Comparison of ENCODE assay signal across 16 cellular contexts in genomic region chr11:66628061-66628603, GRCh38. TPM values are rescaled to one million over a fixed set of nuclear protein-coding genes. Genes with fewer than 3 reads are reported as not detected.
DNase-seq lines count a peak whose midpoint lies in the region; ATAC-seq and TF ChIP-seq lines count a peak whose summit lies in the region.
"Had no signal": no experiment of that assay in that cellular context is flagged by ENCODE, and none has a peak within 500 bp of the region (broad histone marks: within the 10 kb centered on the region; RNA-seq: fewer than 3 reads in every experiment).

No MANE protein-coding gene starts in this region.

- ATAC-seq in CD4-positive, alpha-beta T cell (ENCODE audit: poor library complexity), result no peak
- ATAC-seq in IMR-90 (ENCODE audit: low read depth) (no peak), T-cell (replicated peaks in 1 of 4) (no peak)

- dilution Hi-C loops in IMR-90 (cut with HindIII; ENCODE audit: low sequenced_read_pairs, unreplicated experiment), result no loop called here

- no TSS peak for BruUV-seq in IMR-90 (replicated peaks; lab: Mats Ljungman, UMichigan)

- peak overlapping the region; percentile 56 for H2AK9ac ChIP-seq in IMR-90 (replicated peaks; ENCODE audit: low read depth, low read length, poor library complexity)

- no peak overlapping the region for H2BK120ac ChIP-seq in IMR-90 (ENCODE audit: low read depth, low read length)

- no peak overlapping the region for H4K5ac ChIP-seq in IMR-90 (ENCODE audit: low read depth, low read length)

- no peak overlapping the region for H4K8ac ChIP-seq in IMR-90 (ENCODE audit: low read depth in 2 of 2, low read length in 2 of 2)

- no peak overlapping the region for H3K4ac ChIP-seq in IMR-90 (ENCODE audit: low read depth, low read length)

- no peak overlapping the region for H3K14ac ChIP-seq in IMR-90 (replicated peaks; ENCODE audit: low read depth, low read length)

- peaks cover 67% of the 10 kb centered on the region for H3K36me3 ChIP-seq in IMR-90 (ENCODE audit: control insufficient read depth, insufficient read depth, low read length)

- H2BK5ac ChIP-seq in IMR-90 (ENCODE audit: low read depth, low read length, poor library complexity, severe bottlenecking), result no peak overlapping the region

- H3K23ac ChIP-seq in IMR-90 (ENCODE audit: low read depth, low read length), result no peak overlapping the region

- intact Hi-C loops in CD4-positive, alpha-beta T cell (cut with DNase I, micrococcal nuclease), result no loop called here
- intact Hi-C loops in IMR-90 (cut with micrococcal nuclease), result no loop called here

- H3K4me1 Mint-ChIP-seq in CD4-positive, alpha-beta T cell (ENCODE audit: low read depth), result peaks cover 67% of the 10 kb centered on the region
- H3K4me1 Mint-ChIP-seq in endothelial cell (ENCODE audit: unreplicated experiment) (peaks cover 9% of the 10 kb centered on the region), T-cell (peaks cover 58 to 82% (median 68%) of the 10 kb centered on the region in 3 donors)

- H2BK20ac ChIP-seq in IMR-90 (ENCODE audit: low read depth, low read length), result no peak overlapping the region

- POLR2A ChIA-PET in CD4-positive, alpha-beta T cell (lab: Charles Lee), result interaction anchor here (16.0 kb wide), 1 partner anchor 12 kb away, joined by 511 read pairs; the partner anchor contains the start of gene RBM4
- POLR2A ChIA-PET in IMR-90 (lab: Charles Lee; ENCODE audit: unreplicated experiment) (no interaction called here), T-cell (lab: Charles Lee) (interaction anchor here (0.6 to 2.5 kb wide), 5 partner anchors 9 to 35 kb away, joined by 4 to 17 read pairs (median 10); partner anchors contain the start of genes CCDC87 (in 1 of the 2), CCS (in 1 of the 2) and RBM4 (in 1 of the 2))

- TF ChIP-seq POLR2A in IMR-90 (IDR thresholded peaks at IDR 0.05; ENCODE audit: low read depth, low read length), result no peak

- no peak overlapping the region for H2BK15ac ChIP-seq in IMR-90 (ENCODE audit: low read depth, low read length)

- no peak overlapping the region for H2AK5ac ChIP-seq in IMR-90 (ENCODE audit: low read depth, low read length)

- H3K4me1 ChIP-seq in IMR-90 (ENCODE audit: control insufficient read depth, insufficient read depth, low read length), result peaks cover 2% of the 10 kb centered on the region; the same call in 1 of the 2 replicates
- H3K4me1 ChIP-seq: HAP-1 had no signal

- no peak overlapping the region for H3K4me2 ChIP-seq in IMR-90 (ENCODE audit: low read depth, low read length)

- H3K9me1 ChIP-seq in IMR-90 (ENCODE audit: insufficient read depth, low read length), result peaks cover 36% of the 10 kb centered on the region

- no peaks in the 10 kb centered on the region for H3K9me3 ChIP-seq in CD4-positive, alpha-beta T cell (ENCODE audit: control insufficient read depth, low read length)
- no peaks in the 10 kb centered on the region for H3K9me3 ChIP-seq in IMR-90 (ENCODE audit: control insufficient read depth, insufficient read depth, low read length)
- H3K9me3 ChIP-seq: HAP-1, SJSA1 had no signal

- no peak overlapping the region for H3K27ac ChIP-seq in CD4-positive, alpha-beta T cell (ENCODE audit: low read depth, low read length)
- H3K27ac ChIP-seq in IMR-90 (ENCODE audit: insufficient read depth, low read length), result no peak overlapping the region
- H3K27ac ChIP-seq: parathyroid adenoma, SJSA1 had no signal

- no peak overlapping the region for H3K4me3 Mint-ChIP-seq in CD4-positive, alpha-beta T cell
- H3K4me3 Mint-ChIP-seq in endothelial cell (ENCODE audit: unreplicated experiment) (peak overlapping the region; percentile 45), T-cell (peak overlapping the region in 1 of 3 donors; percentile 31)

- H3K27ac Mint-ChIP-seq in CD4-positive, alpha-beta T cell, result peak overlapping the region; percentile 48
- H3K27ac Mint-ChIP-seq in endothelial cell (ENCODE audit: unreplicated experiment) (peak overlapping the region; percentile 87), T-cell (peak overlapping the region in 1 of 2 donors; percentile 45)

- H3K56ac ChIP-seq in IMR-90 (ENCODE audit: extremely low read depth, insufficient read depth, low read length), result no peak overlapping the region

- no peaks in the 10 kb centered on the region for H3K27me3 ChIP-seq in CD4-positive, alpha-beta T cell (ENCODE audit: control insufficient read depth, insufficient read depth, low read length)
- no peaks in the 10 kb centered on the region for H3K27me3 ChIP-seq in IMR-90 (ENCODE audit: control insufficient read depth, insufficient read depth, low read length)
- H3K27me3 ChIP-seq: SJSA1 had no signal

- H3K4me3 ChIP-seq in IMR-90 (ENCODE audit: insufficient read depth, low read depth, low read length), result no peak overlapping the region
- H3K4me3 ChIP-seq: HAP-1, lung, SJSA1 had no signal

- H3K18ac ChIP-seq in IMR-90 (ENCODE audit: low read depth, low read length), result no peak overlapping the region

- no peak for TF ChIP-seq RAD21 in IMR-90 (IDR thresholded peaks at IDR 0.05; ENCODE audit: low read length)

- H4K91ac ChIP-seq in IMR-90 (ENCODE audit: insufficient read depth, low read depth, low read length), result no peak overlapping the region

- H2AFZ ChIP-seq in IMR-90 (replicated peaks; ENCODE audit: low read length, poor library complexity), result no peak overlapping the region
- H2AFZ ChIP-seq: parathyroid adenoma had no signal

- no peak for DNase-seq in CD4-positive, alpha-beta T cell
- DNase-seq in IMR-90 (no peak), endothelial cell (ENCODE audit: low spot score) (no peak), T-cell (no peak), GM19240 (ENCODE audit: insufficient read length, low spot score) (no peak)
- DNase-seq in activated effector memory CD4-positive, alpha-beta T cell treated with Interleukin-2 at 50 U/mL for 16 hours, result no peak
- DNase-seq: activated CD4-positive, CD25-positive, alpha-beta regulatory T cell treated with anti-CD3 and anti-CD28 coated beads, Interleukin-2, amount 50 U/mL, for 72 hours; activated naive CD4-positive, alpha-beta T cell treated with Interleukin-2 at 50 U/mL for 16 hours; islet precursor cell; NCI-H1436; stimulated activated CD4-positive, alpha-beta T cell treated with anti-CD3 and anti-CD28 coated beads, Interleukin-1b, Interleukin-23, amount 100 ng/mL, for 48 hours had no signal

- no CpG with 5 or more reads among the region's 7 CpGs for WGBS in IMR-90 (ENCODE audit: extremely low coverage in 2 of 2, insufficient read length in 1 of 2), 2 experiments

- no peak overlapping the region for H3K9ac ChIP-seq in IMR-90 (ENCODE audit: low read depth, low read length)
- H3K9ac ChIP-seq: parathyroid adenoma had no signal

- peaks cover 94% of the 10 kb centered on the region for H4K20me1 ChIP-seq in IMR-90 (ENCODE audit: insufficient read depth, low read length)

- peaks cover 92% of the 10 kb centered on the region for H3K36me3 Mint-ChIP-seq in CD4-positive, alpha-beta T cell (ENCODE audit: low read depth)
- H3K36me3 Mint-ChIP-seq in endothelial cell (ENCODE audit: low read depth, unreplicated experiment) (peaks cover 41% of the 10 kb centered on the region), T-cell (peaks cover 51% of the 10 kb centered on the region)

- no peaks in the 10 kb centered on the region for H3K9me3 Mint-ChIP-seq in CD4-positive, alpha-beta T cell
- no peaks in the 10 kb centered on the region for H3K9me3 Mint-ChIP-seq in endothelial cell (ENCODE audit: unreplicated experiment)
- H3K9me3 Mint-ChIP-seq in T-cell, result no peaks in the 10 kb centered on the region

- TF ChIP-seq CTCF in CD4-positive, alpha-beta T cell (IDR thresholded peaks at IDR 0.05), result no peak
- no peak for TF ChIP-seq CTCF in IMR-90 (conservative IDR thresholded peaks at IDR 0.05; ENCODE audit: low read depth, low read length)
- no peak for TF ChIP-seq CTCF in endothelial cell (IDR thresholded peaks at IDR 0.05; ENCODE audit: unreplicated experiment)

- no peaks in the 10 kb centered on the region for H3K27me3 Mint-ChIP-seq in CD4-positive, alpha-beta T cell
- peaks cover 4% of the 10 kb centered on the region for H3K27me3 Mint-ChIP-seq in endothelial cell (ENCODE audit: unreplicated experiment)
- no peaks in the 10 kb centered on the region for H3K27me3 Mint-ChIP-seq in T-cell

- CTCF ChIA-PET in CD4-positive, alpha-beta T cell (lab: Charles Lee), result no interaction called here
- CTCF ChIA-PET in IMR-90 (lab: Yijun Ruan, JAX) (no interaction called here), T-cell (lab: Charles Lee) (interaction anchor here in 1 of 2 donors (1.1 kb wide), 1 partner anchor 50 kb away, joined by 3 read pairs; no protein-coding TSS in a partner anchor)

- peaks cover 31 to 80% of the 10 kb centered on the region in 2 experiments for H3K79me1 ChIP-seq in IMR-90 (ENCODE audit: low read depth in 1 of 2, low read length in 2 of 2)

- in situ Hi-C loops in IMR-90 (cut with MboI; ENCODE audit: low sequenced_read_pairs), result no loop called here

RNA-seq across cellular contexts. Expression of gene RBM4, which starts 10.4 kb away (rescaled TPM):
- total RNA-seq in CD4-positive, alpha-beta T cell, result 100 to 1,000 TPM; 194 to 197 TPM
- 175 and 198 TPM in 2 replicates for total RNA-seq in IMR-90 (2012; rRNA removed)
- polyA plus RNA-seq in IMR-90 (2012; rRNA removed), result 165 and 176 TPM in 2 replicates
- polyA plus RNA-seq in IMR-90 (2012; cell fraction: cytosol; rRNA removed), result 116 and 153 TPM in 2 replicates
- polyA plus RNA-seq in IMR-90 (2012; cell fraction: nucleus; rRNA removed; ENCODE audit: low replicate concordance), result 101 and 183 TPM in 2 replicates
- 187 TPM for total RNA-seq in endothelial cell (ENCODE audit: unreplicated experiment)
- 100 to 1,000 TPM; 163 to 233 (median 181) TPM for total RNA-seq in T-cell

RNA-seq across cellular contexts. Expression of gene RBM14, which starts 11.7 kb away (rescaled TPM):
- total RNA-seq in CD4-positive, alpha-beta T cell, result 100 to 1,000 TPM; 239 to 250 TPM
- 9.3 and 12.2 TPM in 2 replicates for total RNA-seq in IMR-90 (2012; rRNA removed)
- polyA plus RNA-seq in IMR-90 (2012; rRNA removed), result 31.1 and 34.8 TPM in 2 replicates
- polyA plus RNA-seq in IMR-90 (2012; cell fraction: cytosol; rRNA removed), result 16.4 and 25.6 TPM in 2 replicates
- 32.3 and 57.7 TPM in 2 replicates for polyA plus RNA-seq in IMR-90 (2012; cell fraction: nucleus; rRNA removed; ENCODE audit: low replicate concordance)
- total RNA-seq in endothelial cell (ENCODE audit: unreplicated experiment), result 84.2 TPM
- 100 to 1,000 TPM; 176 to 382 (median 191) TPM for total RNA-seq in T-cell

RNA-seq across cellular contexts. Expression of gene CCS, which starts 35.1 kb away (rescaled TPM):
- total RNA-seq in CD4-positive, alpha-beta T cell, result 10 to 100 TPM; 25.4 to 26.3 TPM
- total RNA-seq in IMR-90 (2012; rRNA removed) (20.1 and 21.4 TPM in 2 replicates), endothelial cell (ENCODE audit: unreplicated experiment) (51.2 TPM), T-cell (10 to 100 TPM; 32.3 to 69.5 (median 58.3) TPM)
- 53.0 and 54.6 TPM in 2 replicates for polyA plus RNA-seq in IMR-90 (2012; rRNA removed)
- polyA plus RNA-seq in IMR-90 (2012; cell fraction: cytosol; rRNA removed), result 33.9 and 50.0 TPM in 2 replicates
- 401 and 499 TPM in 2 replicates for polyA plus RNA-seq in IMR-90 (2012; cell fraction: nucleus; rRNA removed; ENCODE audit: low replicate concordance)

RNA-seq across cellular contexts. Expression of gene CCDC87, which starts 35.3 kb away (rescaled TPM):
- under 1 TPM; 0.22 to 0.25 TPM for total RNA-seq in CD4-positive, alpha-beta T cell
- total RNA-seq in IMR-90 (2012; rRNA removed), result under 0.01 and 0.18 TPM in 2 replicates
- 0.14 and 0.19 TPM in 2 replicates for polyA plus RNA-seq in IMR-90 (2012; rRNA removed)
- 0.10 and 0.15 TPM in 2 replicates for polyA plus RNA-seq in IMR-90 (2012; cell fraction: cytosol; rRNA removed)
- 0.04 and 0.07 TPM in 2 replicates for polyA plus RNA-seq in IMR-90 (2012; cell fraction: nucleus; rRNA removed; ENCODE audit: low replicate concordance)
- 0.54 TPM for total RNA-seq in endothelial cell (ENCODE audit: unreplicated experiment)
- under 1 TPM; 0.10 to 0.65 (median 0.32) TPM for total RNA-seq in T-cell
- total RNA-seq: MCF 10A had no signal

RNA-seq across cellular contexts. Expression of gene RBM4B, which starts 49.6 kb away (rescaled TPM):
- 1 to 10 TPM; 3.8 to 5.1 TPM for total RNA-seq in CD4-positive, alpha-beta T cell
- total RNA-seq in IMR-90 (2012; rRNA removed) (23.1 and 25.6 TPM in 2 replicates), endothelial cell (ENCODE audit: unreplicated experiment) (29.3 TPM), T-cell (10 to 100 TPM in 4 of 5 donors, 1 to 10 TPM in 1; 9.1 to 26.2 (median 20.2) TPM)
- polyA plus RNA-seq in IMR-90 (2012; rRNA removed), result 21.1 and 26.7 TPM in 2 replicates
- 11.4 and 17.8 TPM in 2 replicates for polyA plus RNA-seq in IMR-90 (2012; cell fraction: cytosol; rRNA removed)
- 21.4 and 62.4 TPM in 2 replicates for polyA plus RNA-seq in IMR-90 (2012; cell fraction: nucleus; rRNA removed; ENCODE audit: low replicate concordance)
